21 cellular contexts compared by ENCODE assay signal in genomic region chr19:5542665-5543064, GRCh38. TPM values are rescaled to one million over a fixed set of nuclear protein-coding genes. Genes with fewer than 3 reads are reported as not detected.
DNase-seq lines count a peak whose midpoint lies in the region; ATAC-seq and TF ChIP-seq lines count a peak whose summit lies in the region.
"Had no signal": no experiment of that assay in that cellular context is flagged by ENCODE, and none has a peak within 500 bp of the region (broad histone marks: within the 10 kb centered on the region; RNA-seq: fewer than 3 reads in every experiment).

No MANE protein-coding gene starts in this region.

- H3K36me3 ChIP-seq in BE2C, result no peaks in the 10 kb centered on the region
- H3K36me3 ChIP-seq: thoracic aorta had no signal

- TF ChIP-seq CTCF in BE2C (IDR thresholded peaks at IDR 0.05; ENCODE audit: low read depth, low read length) (peak; percentile 40), WTC11 (IDR thresholded peaks at IDR 0.05) (no peak)

- no peaks in the 10 kb centered on the region for H3K27me3 ChIP-seq in BE2C
- H3K27me3 ChIP-seq: body of pancreas had no signal

- no peak overlapping the region for H3K4me3 ChIP-seq in BE2C (ENCODE audit: low read depth, low read length)
- H3K4me3 ChIP-seq: body of pancreas, thoracic aorta had no signal

- POLR2A ChIA-PET in WTC11 (lab: Charles Lee), result no interaction called here
- POLR2A ChIA-PET in T-cell (lab: Charles Lee), result no interaction called here
- POLR2A ChIA-PET in activated CD4-positive, alpha-beta T cell treated with anti-CD3 and anti-CD28 coated beads for 36 hours (lab: Charles Lee), result no interaction called here

- no peaks in the 10 kb centered on the region for H3K9me3 ChIP-seq in BE2C
- H3K9me3 ChIP-seq: body of pancreas, thoracic aorta had no signal

- H3K4me3 Mint-ChIP-seq in WTC11 (no peak overlapping the region), T-cell (no peak overlapping the region)
- no peak overlapping the region for H3K4me3 Mint-ChIP-seq in activated CD4-positive, alpha-beta T cell treated with anti-CD3 and anti-CD28 coated beads for 36 hours
- H3K4me3 Mint-ChIP-seq: activated CD8-positive, alpha-beta T cell treated with anti-CD3 and anti-CD28 coated beads for 36 hours; natural killer cell had no signal

- peak; percentile 32 for DNase-seq in BE2C
- peak; percentile 7 for DNase-seq in DMS114 treated with DMSO at 0.1 percent for 48 hours (lab: John Stamatoyannopoulos, UW; ENCODE audit: unreplicated experiment)
- peak; percentile 28 for DNase-seq in WTC11 (ENCODE audit: low spot score)
- DNase-seq in iPS-NIHi7 (ENCODE audit: extremely low spot score), result peak; percentile 53
- no peak for DNase-seq in T-cell
- no peak for DNase-seq in iPS-NIHi11 (ENCODE audit: low spot score)
- DNase-seq in activated CD4-positive, alpha-beta T cell treated with anti-CD3 and anti-CD28 coated beads for 36 hours, result no peak
- DNase-seq: activated CD4-positive, CD25-positive, alpha-beta regulatory T cell; activated CD8-positive, alpha-beta T cell treated with anti-CD3 and anti-CD28 coated beads for 36 hours; activated effector memory CD4-positive, alpha-beta T cell treated with anti-CD3 and anti-CD28 coated beads, Interleukin-2, amount 50 U/mL, for 16 hours; body of pancreas; effector CD8-positive, alpha-beta T cell; foreskin melanocyte; GDM1; natural killer cell; NCI-H187 treated with DMSO at 0.1 percent for 48 hours; NCI-H774; stimulated activated naive CD8-positive, alpha-beta T cell treated with anti-CD3 and anti-CD28 coated beads, Interleukin-15, Interleukin-2, amounts not matched to agents 100 U/mL and 50 U/mL, for 24 hours; T-helper 9 cell had no signal

- H3K27me3 Mint-ChIP-seq in WTC11 (ENCODE audit: low read depth) (peaks cover 11% of the 10 kb centered on the region), T-cell (peaks cover 11 to 21% of the 10 kb centered on the region in 2 donors)
- H3K27me3 Mint-ChIP-seq in activated CD4-positive, alpha-beta T cell treated with anti-CD3 and anti-CD28 coated beads for 36 hours, result peaks cover 8% of the 10 kb centered on the region

- intact Hi-C loops in activated CD4-positive, alpha-beta T cell treated with anti-CD3 and anti-CD28 coated beads for 36 hours (cut with DNase I, micrococcal nuclease), result no loop called here

- ATAC-seq in WTC11 (peak; percentile 61), T-cell (replicated peaks in 1 of 4) (no peak)
- no peak for ATAC-seq in activated CD4-positive, alpha-beta T cell treated with anti-CD3 and anti-CD28 coated beads for 36 hours
- ATAC-seq: activated CD8-positive, alpha-beta T cell treated with anti-CD3 and anti-CD28 coated beads for 36 hours; body of pancreas; natural killer cell; sciatic nerve; stimulated activated naive CD8-positive, alpha-beta T cell treated with anti-CD3 and anti-CD28 coated beads, Interleukin-15, Interleukin-2, amounts not matched to agents 100 U/mL and 50 U/mL, for 24 hours had no signal

- H3K4me1 ChIP-seq in BE2C, result peaks cover 6% of the 10 kb centered on the region
- H3K4me1 ChIP-seq: body of pancreas had no signal

- H3K36me3 Mint-ChIP-seq in WTC11, result no peaks in the 10 kb centered on the region
- no peaks in the 10 kb centered on the region for H3K36me3 Mint-ChIP-seq in T-cell
- no peaks in the 10 kb centered on the region for H3K36me3 Mint-ChIP-seq in activated CD4-positive, alpha-beta T cell treated with anti-CD3 and anti-CD28 coated beads for 36 hours (ENCODE audit: low read depth)
- H3K36me3 Mint-ChIP-seq: natural killer cell had no signal

- CTCF ChIA-PET in WTC11 (lab: Charles Lee) (interaction anchor here (0.8 to 1.1 kb wide), 2 partner anchors 20 to 35 kb away, joined by 5 to 8 read pairs; no protein-coding TSS in a partner anchor), T-cell (lab: Charles Lee) (no interaction called here)
- CTCF ChIA-PET in activated CD4-positive, alpha-beta T cell treated with anti-CD3 and anti-CD28 coated beads for 36 hours (lab: Charles Lee), result no interaction called here

- H3K27ac Mint-ChIP-seq in WTC11 (no peak overlapping the region), T-cell (no peak overlapping the region)
- H3K27ac Mint-ChIP-seq in activated CD4-positive, alpha-beta T cell treated with anti-CD3 and anti-CD28 coated beads for 36 hours, result no peak overlapping the region
- H3K27ac Mint-ChIP-seq: activated CD8-positive, alpha-beta T cell treated with anti-CD3 and anti-CD28 coated beads for 36 hours; natural killer cell had no signal

- H3K9me3 Mint-ChIP-seq in WTC11 (no peaks in the 10 kb centered on the region), T-cell (no peaks in the 10 kb centered on the region)
- H3K9me3 Mint-ChIP-seq in activated CD4-positive, alpha-beta T cell treated with anti-CD3 and anti-CD28 coated beads for 36 hours (ENCODE audit: low read depth), result no peaks in the 10 kb centered on the region
- H3K9me3 Mint-ChIP-seq: activated CD8-positive, alpha-beta T cell treated with anti-CD3 and anti-CD28 coated beads for 36 hours; natural killer cell had no signal

- H3K4me1 Mint-ChIP-seq in WTC11 (peaks cover 15% of the 10 kb centered on the region), T-cell (no peaks in the 10 kb centered on the region)
- H3K4me1 Mint-ChIP-seq in activated CD4-positive, alpha-beta T cell treated with anti-CD3 and anti-CD28 coated beads for 36 hours, result no peaks in the 10 kb centered on the region
- H3K4me1 Mint-ChIP-seq: natural killer cell had no signal

TF ChIP-seq in WTC11, 78 proteins besides CTCF, POLR2A, EP300 and RAD21:
- TF ChIP-seq GABPB1 (CRISPR knock-in tag; IDR thresholded peaks at IDR 0.05) (no peak), ESRRA (CRISPR knock-in tag; IDR thresholded peaks at IDR 0.05; ENCODE audit: borderline replicate concordance) (no peak), TEAD4 (CRISPR knock-in tag; IDR thresholded peaks at IDR 0.05) (no peak), ZNF263 (CRISPR knock-in tag; IDR thresholded peaks at IDR 0.05; ENCODE audit: low read depth) (no peak), ZNF416 (CRISPR knock-in tag; IDR thresholded peaks at IDR 0.05) (no peak)

RNA-seq across cellular contexts. Expression of gene TINCR, which starts 25.1 kb away (rescaled TPM):
- 0.54 TPM for polyA plus RNA-seq in BE2C (2012; ENCODE audit: insufficient read depth, insufficient read length, low read depth)
- total RNA-seq in WTC11 (2021), result 0.60 to 0.85 TPM (median 0.76 TPM) in 3 replicates
- total RNA-seq in T-cell, result 1 to 10 TPM in 4 of 5 donors, under 1 TPM in 1; 0.66 to 2.7 (median 1.9) TPM
- under 1 TPM; 0.23 to 0.27 TPM for total RNA-seq in activated CD4-positive, alpha-beta T cell treated with anti-CD3 and anti-CD28 coated beads for 36 hours

Comparison
In these comparisons a context has a peak if more than half of its experiments do, and no peak if none do; other contexts are left out.
1. DNase-seq: peak in BE2C (single experiment), DMS114 treated with DMSO at 0.1 percent for 48 hours (single experiment), WTC11 (single experiment) and iPS-NIHi7 (single experiment); none in T-cell (0 of 34), iPS-NIHi11 (single experiment) and activated CD4-positive, alpha-beta T cell treated with anti-CD3 and anti-CD28 coated beads for 36 hours (single experiment).